25 cellular contexts compared by ENCODE assay signal in genomic region chr6:7171733-7172132, GRCh38.
DNase-seq lines count a peak whose midpoint lies in the region; ATAC-seq and TF ChIP-seq lines count a peak whose summit lies in the region.
"Had no signal": no experiment of that assay in that cellular context is flagged by ENCODE, and none has a peak within 500 bp of the region (broad histone marks: within the 10 kb centered on the region; RNA-seq: fewer than 3 reads in every experiment).

No MANE protein-coding gene starts in this region.

- no peak for TF ChIP-seq RAD21 in liver (IDR thresholded peaks at IDR 0.05)

- TF ChIP-seq CTCF in RWPE1 (conservative IDR thresholded peaks at IDR 0.05; ENCODE audit: low read depth) (no peak), liver (IDR thresholded peaks at IDR 0.05; ENCODE audit: low read depth, low read length, missing input control) (no peak), gastrocnemius medialis (IDR thresholded peaks at IDR 0.05 in 4 of 5, conservative IDR thresholded peaks at IDR 0.05 in 1 of 5) (no peak)

- TF ChIP-seq POLR2A in gastrocnemius medialis (IDR thresholded peaks at IDR 0.05): no peak

- POLR2A ChIA-PET in RWPE1 (lab: Yijun Ruan, JAX; ENCODE audit: low non-redundant PET): no interaction called here

- no peak overlapping the region for H3K27ac ChIP-seq in BLaER1 treated with 17β-estradiol and CSF1 and Interleukin-3, amounts not matched to agents 10 nM and 100 nM
- H3K27ac ChIP-seq in RWPE1 (peak overlapping the region; percentile 54), liver (ENCODE audit: low read depth in 1 of 2, low read length in 2 of 2) (peak overlapping the region; percentile 4 to 79), gastrocnemius medialis (peak overlapping the region; percentile 16 to 80 (median 70))
- H3K27ac ChIP-seq: parathyroid adenoma had no signal

- H3K4me3 ChIP-seq in BLaER1 treated with 17β-estradiol and CSF1 and Interleukin-3, amounts not matched to agents 10 nM and 100 nM: no peak overlapping the region
- H3K4me3 ChIP-seq in liver (ENCODE audit: low read depth in 1 of 3, low read length in 3 of 3) (no peak overlapping the region), gastrocnemius medialis (no peak overlapping the region)
- H3K4me3 ChIP-seq: breast epithelium, left lung had no signal

- no peak for ATAC-seq in gastrocnemius medialis
- ATAC-seq: left lung, natural killer cell had no signal

- H3K9me3 ChIP-seq in BLaER1 treated with 17β-estradiol and CSF1 and Interleukin-3, amounts not matched to agents 10 nM and 100 nM (replicated peaks in 1 of 11): no peaks in the 10 kb centered on the region
- no peaks in the 10 kb centered on the region for H3K9me3 ChIP-seq in liver (ENCODE audit: control insufficient read depth in 4 of 4, low read length in 3 of 4)
- H3K9me3 ChIP-seq in gastrocnemius medialis: no peaks in the 10 kb centered on the region
- H3K9me3 ChIP-seq: BE2C, breast epithelium, Caco-2, left lung had no signal

- peaks cover 64 to 87% (median 72%) of the 10 kb centered on the region in 10 experiments for H3K4me1 ChIP-seq in BLaER1 treated with 17β-estradiol and CSF1 and Interleukin-3, amounts not matched to agents 10 nM and 100 nM
- H3K4me1 ChIP-seq in liver (ENCODE audit: control insufficient read depth in 4 of 4, insufficient read depth in 4 of 4, low read length in 3 of 4) (peaks cover 25 to 60% (median 55%) of the 10 kb centered on the region in 4 donors), gastrocnemius medialis (peaks cover 68 to 72% of the 10 kb centered on the region in 2 donors)
- H3K4me1 ChIP-seq: BE2C had no signal

- DNase-seq in RWPE1 (ENCODE audit: low spot score) (no peak), gastrocnemius medialis (no peak), NCI-H524 (lab: John Stamatoyannopoulos, UW) (no peak), germinal center (ENCODE audit: low spot score) (no peak), HK-2 (ENCODE audit: unreplicated experiment) (no peak), D341Med (ENCODE audit: low spot score) (no peak)
- DNase-seq: activated CD4-positive, alpha-beta T cell treated with anti-CD3 and anti-CD28 coated beads, Interleukin-2, amount 50 U/mL, for 48 hours; activated naive CD4-positive, alpha-beta T cell treated with Interleukin-2 at 50 U/mL for 16 hours; BE2C; Caco-2; DMS79 treated with DMSO at 0.1 percent for 48 hours; GOT3; hypothalamus; left lung; natural killer cell; NCI-H1092; NCI-H187; NCI-H2171 treated with DMSO at 0.1 percent for 48 hours; NCI-H524 treated with DMSO at 0.1 percent for 48 hours; NK-92 treated with Interleukin-12 subunit alpha and Interleukin-12 subunit beta, amount 100 ng/mL, for 24 hours; stimulated activated CD4-positive, alpha-beta T cell treated with anti-CD3 and anti-CD28 coated beads, Interleukin-15, amount 100 ng/mL, for 24 hours had no signal

- intact Hi-C loops in gastrocnemius medialis (cut with DNase I; ENCODE audit: low total_unique reads): no loop called here

- peaks cover 78 to 100% (median 99%) of the 10 kb centered on the region in 11 experiments for H4K20me1 ChIP-seq in BLaER1 treated with 17β-estradiol and CSF1 and Interleukin-3, amounts not matched to agents 10 nM and 100 nM

- no peaks in the 10 kb centered on the region for H3K27me3 ChIP-seq in BLaER1 treated with 17β-estradiol and CSF1 and Interleukin-3, amounts not matched to agents 10 nM and 100 nM
- H3K27me3 ChIP-seq in liver (ENCODE audit: control insufficient read depth in 4 of 4, insufficient read depth in 4 of 4, low read length in 3 of 4) (no peaks in the 10 kb centered on the region), gastrocnemius medialis (no peaks in the 10 kb centered on the region)
- H3K27me3 ChIP-seq: BE2C, breast epithelium, left lung had no signal

- 84% methylated on average over 5 of the region's 5 CpGs for WGBS in liver

- CTCF ChIA-PET in RWPE1 (lab: Yijun Ruan, JAX): no interaction called here

- H3K4me2 ChIP-seq in BLaER1 treated with 17β-estradiol and CSF1 and Interleukin-3, amounts not matched to agents 10 nM and 100 nM: peak overlapping the region; percentile 30 to 89 (median 85); a peak in 18 of 22 replicates

- in situ Hi-C loops in gastrocnemius medialis (cut with MboI; ENCODE audit: low sequenced_read_pairs in 4 of 4): loop anchor here in 1 of 4 donors (5.0 kb wide), 1 partner anchor 41 kb away; no protein-coding TSS in a partner anchor

- H3K36me3 ChIP-seq in BLaER1 treated with 17β-estradiol and CSF1 and Interleukin-3, amounts not matched to agents 10 nM and 100 nM: peaks cover 6 to 58% (median 12%) of the 10 kb centered on the region in 11 experiments
- H3K36me3 ChIP-seq in liver (ENCODE audit: control insufficient read depth in 4 of 4, insufficient read depth in 3 of 4, low read depth in 1 of 4, low read length in 3 of 4) (peaks cover 0 to 2% (median 0%) of the 10 kb centered on the region in 4 donors), gastrocnemius medialis (no peaks in the 10 kb centered on the region)
- H3K36me3 ChIP-seq: BE2C, breast epithelium had no signal

- no peak overlapping the region for H3K9ac ChIP-seq in BLaER1 treated with 17β-estradiol and CSF1 and Interleukin-3, amounts not matched to agents 10 nM and 100 nM
- no peak overlapping the region for H3K9ac ChIP-seq in liver (ENCODE audit: low read depth in 1 of 2, low read length in 2 of 2)
- H3K9ac ChIP-seq: parathyroid adenoma had no signal

TF ChIP-seq in liver, 16 proteins besides CTCF, POLR2A, EP300 and RAD21:
- no peak for TF ChIP-seq EGR1 (IDR thresholded peaks at IDR 0.05; ENCODE audit: low read depth in 2 of 2)
- no peak for TF ChIP-seq FOXA2 (IDR thresholded peaks at IDR 0.05)
- no peak for TF ChIP-seq HNF4A (conservative IDR thresholded peaks at IDR 0.05)
- TF ChIP-seq NR2F2 (IDR thresholded peaks at IDR 0.05): no peak
- TF ChIP-seq ZBTB33 (IDR thresholded peaks at IDR 0.05): no peak
- no peak for TF ChIP-seq ATF3 (IDR thresholded peaks at IDR 0.05)

Comparison
In these comparisons a context has a peak if more than half of its experiments do, and no peak if none do; other contexts are left out.
1. H3K27ac ChIP-seq: peak in RWPE1 (single experiment), liver (2 of 2) and gastrocnemius medialis (4 of 4); none in BLaER1 treated with 17β-estradiol and CSF1 and Interleukin-3, amounts not matched to agents 10 nM and 100 nM (0 of 11).